ENCODE assay signal across 8 cellular contexts in the genomic region with DNA sequence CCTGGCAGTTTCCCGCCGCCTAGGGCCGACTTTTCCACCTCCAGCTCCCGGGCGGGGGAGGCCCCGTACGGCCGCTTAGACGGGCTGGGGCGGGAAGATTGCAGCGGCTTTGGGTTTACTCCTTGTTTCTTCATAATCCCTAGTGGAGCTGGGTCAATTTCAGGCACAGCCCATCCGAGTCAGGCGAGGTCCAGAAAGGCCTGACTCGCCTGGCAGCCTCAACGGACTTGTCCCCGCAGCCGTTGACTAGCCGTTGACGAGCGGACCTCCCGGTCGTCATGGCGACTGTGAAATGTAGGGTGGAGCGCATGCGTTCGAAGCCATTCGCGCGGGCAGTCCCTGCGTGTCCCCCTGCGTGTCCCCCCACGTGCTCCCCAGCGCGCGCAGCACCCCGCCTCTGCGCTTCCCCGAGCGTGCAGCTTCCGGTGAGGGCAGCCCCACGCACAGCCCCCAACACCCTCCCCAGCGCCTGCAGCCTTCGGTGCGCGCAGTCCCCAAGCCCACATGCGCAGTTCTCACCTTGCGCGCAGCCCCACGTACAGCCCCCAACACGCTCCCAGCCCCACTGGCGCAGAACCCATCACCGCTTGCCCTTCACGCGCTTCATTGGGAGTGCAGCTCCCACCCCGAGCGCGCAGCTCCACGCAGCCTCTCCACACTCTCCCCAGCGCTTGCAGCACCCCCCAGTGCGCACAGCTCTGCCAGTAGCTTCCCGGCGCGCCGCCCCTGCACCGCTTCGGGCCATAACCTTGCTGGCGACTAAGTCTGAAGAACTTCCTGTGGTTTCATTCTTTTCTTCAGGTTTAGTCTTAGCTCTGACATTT.
DNase-seq lines count a peak whose midpoint lies in the region; TF ChIP-seq lines count a peak whose summit lies in the region.

No MANE protein-coding gene starts in this region.

- H3K4me1 ChIP-seq in iPS-20b (ENCODE audit: insufficient read depth, low read length) (no peaks in the 10 kb centered on the region), skeletal muscle tissue (ENCODE audit: control insufficient read depth in 3 of 3, insufficient read depth in 3 of 3, low read length in 3 of 3) (peaks cover 3 to 8% (median 8%) of the 10 kb centered on the region in 3 donors)

- H3K27me3 ChIP-seq in iPS-20b (ENCODE audit: insufficient read depth, low read length) (peaks cover 41% of the 10 kb centered on the region), skeletal muscle tissue (ENCODE audit: control insufficient read depth in 3 of 3, insufficient read depth in 3 of 3, low read length in 3 of 3) (peaks cover 0 to 11% (median 6%) of the 10 kb centered on the region in 3 donors)

- H3K4me3 ChIP-seq in astrocyte of the spinal cord (ENCODE audit: low read depth, low read length) (peak overlapping the region; percentile 39), iPS-20b (ENCODE audit: low read length) (peak overlapping the region; percentile 69), skeletal muscle tissue (ENCODE audit: low read length in 3 of 3) (peak overlapping the region in 2 of 3 donors; percentile 40 to 64)

- in situ Hi-C loops in astrocyte of the spinal cord (cut with HindIII; ENCODE audit: low sequenced_read_pairs): no loop called here

- H3K27ac ChIP-seq in iPS-20b (ENCODE audit: low read length): no peak overlapping the region
- H3K27ac ChIP-seq in skeletal muscle tissue (ENCODE audit: low read depth, low read length): no peak overlapping the region

- H3K36me3 ChIP-seq in iPS-20b (ENCODE audit: insufficient read depth, low read depth, low read length) (no peaks in the 10 kb centered on the region), skeletal muscle tissue (ENCODE audit: control insufficient read depth in 3 of 3, insufficient read depth in 3 of 3, low read length in 3 of 3) (no peaks in the 10 kb centered on the region)

- H3K9me3 ChIP-seq in iPS-20b (ENCODE audit: insufficient read depth, low read depth, low read length) (no peaks in the 10 kb centered on the region), skeletal muscle tissue (ENCODE audit: control insufficient read depth in 3 of 3, low read length in 3 of 3) (no peaks in the 10 kb centered on the region)

- DNase-seq in activated CD4-positive, alpha-beta T cell treated with anti-CD3 and anti-CD28 coated beads for 48 hours: peak; percentile 32
- DNase-seq in activated CD4-positive, alpha-beta T cell treated with anti-CD3 and anti-CD28 coated beads, Interleukin-2, amount 50 U/mL, for 1 hour: no peak
- DNase-seq in NCI-H69 (lab: John Stamatoyannopoulos, UW) (peak; percentile 88), astrocyte of the spinal cord (ENCODE audit: low read depth, low spot score) (peak; percentile 56), GDM1 (lab: John Stamatoyannopoulos, UW) (no peak)
- no peak for DNase-seq in effector CD4-positive, alpha-beta T cell

- TF ChIP-seq CTCF in astrocyte of the spinal cord (IDR thresholded peaks at IDR 0.05; ENCODE audit: low read depth, low read length): peak; percentile 25

- H3K9ac ChIP-seq in iPS-20b (ENCODE audit: low read depth, low read length) (no peak overlapping the region; the same call in 1 of the 2 replicates), skeletal muscle tissue (ENCODE audit: low read depth in 1 of 3, low read length in 3 of 3) (peak overlapping the region in 1 of 3 donors; percentile 25)

Comparison
In these comparisons a context has a peak if more than half of its experiments do, and no peak if none do; other contexts are left out.
1. DNase-seq: peak in activated CD4-positive, alpha-beta T cell treated with anti-CD3 and anti-CD28 coated beads for 48 hours (single experiment), NCI-H69 (single experiment) and astrocyte of the spinal cord (single experiment); none in activated CD4-positive, alpha-beta T cell treated with anti-CD3 and anti-CD28 coated beads, Interleukin-2, amount 50 U/mL, for 1 hour (single experiment), effector CD4-positive, alpha-beta T cell (single experiment) and GDM1 (single experiment).
2. Peak in every context shown above with its lines, with median percentiles within 50 percentile points of each other: H3K4me3 ChIP-seq.